Comparison of ENCODE assay signal across 10 cellular contexts in the genomic region with DNA sequence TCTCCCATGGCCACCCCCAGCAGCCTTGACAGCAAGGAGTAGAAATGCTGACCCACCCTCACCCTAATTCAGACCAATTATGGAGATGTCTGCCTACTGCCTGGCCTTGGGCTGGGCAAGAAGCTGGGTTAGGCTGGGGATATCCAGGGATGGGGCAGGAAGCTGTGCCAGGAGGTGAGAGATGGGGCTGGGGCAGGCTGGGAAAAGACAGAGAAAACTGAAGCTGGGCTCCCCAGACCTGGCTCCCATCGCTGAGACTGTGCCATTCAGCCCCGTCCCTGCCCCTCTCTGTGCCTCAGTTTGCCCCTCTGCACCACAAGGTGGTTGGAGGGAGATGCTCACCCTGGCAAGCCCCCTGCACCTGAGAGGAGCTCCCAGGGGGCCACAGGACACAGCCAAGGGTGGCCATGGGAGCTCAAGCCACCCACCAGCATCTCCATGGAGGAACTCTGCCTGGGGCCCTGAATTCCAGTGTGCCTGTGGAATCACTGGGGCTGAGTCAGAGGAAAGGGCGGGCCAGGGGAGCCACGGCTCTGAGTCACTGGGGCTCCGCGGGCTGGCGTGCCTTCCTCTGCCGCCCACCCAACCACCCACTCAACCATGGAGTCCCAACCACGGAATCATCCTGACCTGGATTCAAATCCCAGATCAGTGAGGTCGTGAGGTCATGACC. TPM values are rescaled to one million over a fixed set of nuclear protein-coding genes. Genes with fewer than 3 reads are reported as not detected.
DNase-seq lines count a peak whose midpoint lies in the region; ATAC-seq and TF ChIP-seq lines count a peak whose summit lies in the region.
"Had no signal": no experiment of that assay in that cellular context is flagged by ENCODE, and none has a peak within 500 bp of the region (broad histone marks: within the 10 kb centered on the region; RNA-seq: fewer than 3 reads in every experiment).

No MANE protein-coding gene starts in this region.

- peaks cover 0 to 12% (median 2%) of the 10 kb centered on the region in 9 donors for H3K27me3 ChIP-seq in heart left ventricle
- no peaks in the 10 kb centered on the region; the same call in 1 of the 2 replicates for H3K27me3 ChIP-seq in SJCRH30

- H3K9me3 ChIP-seq in heart left ventricle (no peaks in the 10 kb centered on the region), SJCRH30 (replicated peaks) (no peaks in the 10 kb centered on the region)

- H3K4me3 ChIP-seq in heart left ventricle (no peak overlapping the region), SJCRH30 (no peak overlapping the region), fibroblast of villous mesenchyme (ENCODE audit: low read depth, low read length) (no peak overlapping the region)

- peak in 3 of 4 donors; percentile 59 to 79 (median 66) for ATAC-seq in heart left ventricle
- ATAC-seq in Right ventricle myocardium superior (ENCODE audit: poor library complexity), result no peak
- ATAC-seq in HG03342 (IDR thresholded peaks at IDR 0.05; ENCODE audit: unreplicated experiment), result no peak
- ATAC-seq: stimulated activated memory B cell treated with anti-CD40 and anti-IgM and Interleukin-4, amounts not matched to agents 10 μg/mL and 1 μg/mL and 100 μg/mL, for 72 hours had no signal

- DNase-seq in heart left ventricle (peak in 1 of 5 donors; percentile 74), Right ventricle myocardium superior (no peak), SJCRH30 (peak; percentile 53 to 58), fibroblast of villous mesenchyme (ENCODE audit: low read depth) (peak; percentile 67), stromal cell of bone marrow (ENCODE audit: low read depth) (peak; percentile 76), NCI-H510A (lab: John Stamatoyannopoulos, UW) (no peak), NOMO-1 treated with dmso at 0.1 percent for 144 hours (lab: John Stamatoyannopoulos, UW; ENCODE audit: unreplicated experiment) (no peak)
- DNase-seq: KG1 had no signal

- TF ChIP-seq POLR2A in heart left ventricle (IDR thresholded peaks at IDR 0.05), result no peak

- H3K36me3 ChIP-seq in heart left ventricle, result no peaks in the 10 kb centered on the region
- H3K36me3 ChIP-seq in SJCRH30, result no peaks in the 10 kb centered on the region

- H3K27ac ChIP-seq in heart left ventricle (no peak overlapping the region), SJCRH30 (peak overlapping the region; percentile 22; the same call in 1 of the 2 replicates)

- intact Hi-C loops in heart left ventricle (cut with DNase I) (no loop called here), Right ventricle myocardium superior (cut with DNase I) (no loop called here)

- TF ChIP-seq CTCF in heart left ventricle (IDR thresholded peaks at IDR 0.05), result no peak
- TF ChIP-seq CTCF in fibroblast of villous mesenchyme (IDR thresholded peaks at IDR 0.05; ENCODE audit: insufficient read depth, low read depth, low read length), result no peak

- H3K4me1 ChIP-seq in heart left ventricle, result peaks cover 0 to 28% (median 10%) of the 10 kb centered on the region in 12 donors
- H3K4me1 ChIP-seq in SJCRH30, result peaks cover 14% of the 10 kb centered on the region

- 62 to 73% (median 70%) methylated on average over 3 to 10 of the region's 10 CpGs for WGBS in heart left ventricle, 4 donors

RNA-seq across cellular contexts. Expression of a gene that starts 6.0 kb away (rescaled TPM):
- total RNA-seq in heart left ventricle (10 to 100 TPM in 3 of 9 donors, 1 to 10 TPM in 6; 5.2 to 12.6 (median 8.1) TPM), Right ventricle myocardium superior (8.3 TPM), fibroblast of villous mesenchyme (3.0 and 3.5 TPM in 2 replicates)
- 10 to 100 TPM in 1 of 2 donors, 1 to 10 TPM in 1; 7.8 to 13.9 TPM for polyA plus RNA-seq in heart left ventricle
- 28.9 and 30.9 TPM in 2 replicates for total RNA-seq in SJCRH30 (2014; rRNA removed; shearing (Covaris generic))

RNA-seq across cellular contexts. Expression of a gene that starts 35.1 kb away (rescaled TPM):
- total RNA-seq in heart left ventricle (10 to 100 TPM; 11.9 to 34.9 (median 23.8) TPM), Right ventricle myocardium superior (15.4 TPM), fibroblast of villous mesenchyme (22.9 and 33.2 TPM in 2 replicates)
- polyA plus RNA-seq in heart left ventricle, result 10 to 100 TPM; 10.4 to 17.7 TPM
- total RNA-seq in SJCRH30 (2014; rRNA removed; shearing (Covaris generic)), result 11.9 and 12.4 TPM in 2 replicates

RNA-seq across cellular contexts. Expression of a gene that starts 39.0 kb away (rescaled TPM):
- 10 to 100 TPM in 4 of 9 donors, 1 to 10 TPM in 5; 5.8 to 25.6 (median 9.6) TPM for total RNA-seq in heart left ventricle
- polyA plus RNA-seq in heart left ventricle, result 10 to 100 TPM in 1 of 2 donors, 1 to 10 TPM in 1; 7.1 to 16.3 TPM
- total RNA-seq in Right ventricle myocardium superior, result 12.7 TPM
- 0.36 and 1.1 TPM in 2 replicates for total RNA-seq in SJCRH30 (2014; rRNA removed; shearing (Covaris generic))
- total RNA-seq in fibroblast of villous mesenchyme, result under 0.01 TPM in 1 of 2 replicates, not detected in the other

RNA-seq across cellular contexts. Expression of a gene that starts 54.7 kb away (rescaled TPM):
- total RNA-seq in heart left ventricle (10 to 100 TPM in 1 of 9 donors, 1 to 10 TPM in 1, not detected in 7; 5.3 to 10.3 TPM), Right ventricle myocardium superior (not detected), fibroblast of villous mesenchyme (not detected in 2 replicates)
- under 1 TPM in 1 of 2 donors, not detected in 1; 0.17 TPM for polyA plus RNA-seq in heart left ventricle
- total RNA-seq in SJCRH30 (2014; rRNA removed; shearing (Covaris generic)), result not detected in 2 replicates

Comparison
In these comparisons a context has a peak if more than half of its experiments do, and no peak if none do; other contexts are left out.
1. ATAC-seq: peak in heart left ventricle (3 of 4); none in Right ventricle myocardium superior (single experiment) and HG03342 (single experiment).
2. DNase-seq: peak in SJCRH30 (2 of 2), fibroblast of villous mesenchyme (single experiment) and stromal cell of bone marrow (single experiment); none in Right ventricle myocardium superior (single experiment), NCI-H510A (single experiment) and NOMO-1 treated with dmso at 0.1 percent for 144 hours (single experiment).